In the genomic region with DNA sequence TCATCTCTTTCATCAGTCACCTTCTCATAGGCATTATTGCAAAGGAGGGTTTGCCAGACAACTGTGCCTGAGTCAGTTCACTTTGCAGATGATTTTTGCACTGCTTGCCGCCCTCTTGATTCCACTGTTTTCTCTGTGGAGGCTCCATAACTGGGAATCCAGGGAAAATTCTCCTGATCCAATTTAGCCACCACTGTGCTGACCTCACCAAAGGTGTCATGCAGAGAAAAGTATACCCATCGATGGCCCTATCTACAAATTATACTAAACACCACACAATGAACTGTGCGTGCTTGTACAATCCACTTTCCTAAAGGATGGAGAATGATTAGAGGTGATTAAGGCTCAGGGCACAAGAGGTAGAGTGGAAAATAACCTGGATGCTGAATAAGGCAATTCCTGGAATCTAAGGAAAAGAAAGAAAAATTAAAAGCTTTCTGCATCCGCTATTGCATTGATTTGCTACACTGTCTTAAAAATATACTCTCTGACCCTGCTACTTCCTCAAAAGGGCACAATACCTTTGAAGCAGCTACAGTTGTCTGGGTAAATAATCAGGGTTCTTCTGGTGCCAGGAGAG, we compare ENCODE assay signal across 15 cellular contexts.
DNase-seq lines count a peak whose midpoint lies in the region; TF ChIP-seq lines count a peak whose summit lies in the region.
"Had no signal": no experiment of that assay in that cellular context is flagged by ENCODE, and none has a peak within 500 bp of the region (broad histone marks: within the 10 kb centered on the region; RNA-seq: fewer than 3 reads in every experiment).

No MANE protein-coding gene starts in this region.

- H3K27me3 Mint-ChIP-seq in glutamatergic neuron (ENCODE audit: unreplicated experiment) (no peaks in the 10 kb centered on the region), type B pancreatic cell (no peaks in the 10 kb centered on the region), CD14-positive monocyte (ENCODE audit: low read depth in 3 of 3) (no peaks in the 10 kb centered on the region)
- H3K27me3 Mint-ChIP-seq: natural killer cell treated with Interleukin-12 subunit alpha and Interleukin-12 subunit beta and Interleukin-15 and Interleukin-18, amount 100 ng/mL, for 72 hours had no signal

- H3K27ac Mint-ChIP-seq in glutamatergic neuron (ENCODE audit: unreplicated experiment) (peak overlapping the region; percentile 69), type B pancreatic cell (peak overlapping the region; percentile 84), CD14-positive monocyte (peak overlapping the region in 1 of 7 donors; percentile 72)
- H3K27ac Mint-ChIP-seq: natural killer cell treated with Interleukin-12 subunit alpha and Interleukin-12 subunit beta and Interleukin-15 and Interleukin-18, amount 100 ng/mL, for 72 hours had no signal

- no peak for TF ChIP-seq CTCF in glutamatergic neuron (IDR thresholded peaks at IDR 0.05; ENCODE audit: partially characterized antibody, unreplicated experiment)
- TF ChIP-seq CTCF in type B pancreatic cell (conservative IDR thresholded peaks at IDR 0.05), result no peak
- no peak for TF ChIP-seq CTCF in CD14-positive monocyte (IDR thresholded peaks at IDR 0.05)

- intact Hi-C loops in CD14-positive monocyte (cut with micrococcal nuclease), result no loop called here

- DNase-seq in NCI-H2171 treated with DMSO at 0.1 percent for 48 hours (lab: John Stamatoyannopoulos, UW), result peak; percentile 32
- DNase-seq in NCI-H2171 (lab: John Stamatoyannopoulos, UW), result no peak
- peak; percentile 83 for DNase-seq in NCI-H748 treated with DMSO at 0.1 percent for 48 hours (lab: John Stamatoyannopoulos, UW)
- DNase-seq in glutamatergic neuron, result no peak
- no peak for DNase-seq in type B pancreatic cell (ENCODE audit: extremely low spot score, unreplicated experiment)
- DNase-seq in CD14-positive monocyte (ENCODE audit: low spot score), result no peak
- no peak for DNase-seq in activated CD8-positive, alpha-beta memory T cell treated with anti-CD3 and anti-CD28 coated beads, Interleukin-2, amount 50 U/mL, for 48 hours
- DNase-seq in NCI-H1436 (lab: John Stamatoyannopoulos, UW), result no peak
- DNase-seq: activated naive CD4-positive, alpha-beta T cell treated with Interleukin-2 at 50 U/mL for 16 hours; C1 segment of cervical spinal cord; hypothalamus; kidney glomerular epithelial cell; NCI-H526 treated with DMSO at 0.1 percent for 48 hours; stimulated activated CD8-positive, alpha-beta memory T cell treated with anti-CD3 and anti-CD28 coated beads, Interleukin-4, amount 100 ng/mL, for 48 hours had no signal

- H3K9me3 Mint-ChIP-seq in glutamatergic neuron (ENCODE audit: unreplicated experiment) (no peaks in the 10 kb centered on the region), type B pancreatic cell (no peaks in the 10 kb centered on the region), CD14-positive monocyte (peaks cover 0 to 3% (median 0%) of the 10 kb centered on the region in 7 donors)

- H3K4me3 Mint-ChIP-seq in glutamatergic neuron (ENCODE audit: unreplicated experiment) (peak overlapping the region; percentile 32), type B pancreatic cell (peak overlapping the region; percentile 33), CD14-positive monocyte (no peak overlapping the region)
- H3K4me3 Mint-ChIP-seq: natural killer cell treated with Interleukin-12 subunit alpha and Interleukin-12 subunit beta and Interleukin-15 and Interleukin-18, amount 100 ng/mL, for 72 hours had no signal

- H3K36me3 Mint-ChIP-seq in glutamatergic neuron (ENCODE audit: unreplicated experiment) (no peaks in the 10 kb centered on the region), type B pancreatic cell (no peaks in the 10 kb centered on the region), CD14-positive monocyte (no peaks in the 10 kb centered on the region)
- H3K36me3 Mint-ChIP-seq: natural killer cell treated with Interleukin-12 subunit alpha and Interleukin-12 subunit beta and Interleukin-15 and Interleukin-18, amount 100 ng/mL, for 72 hours had no signal

- H3K4me1 Mint-ChIP-seq in glutamatergic neuron (ENCODE audit: low read depth, unreplicated experiment), result peaks cover 10% of the 10 kb centered on the region
- peaks cover 34% of the 10 kb centered on the region for H3K4me1 Mint-ChIP-seq in type B pancreatic cell (ENCODE audit: unreplicated experiment)
- no peaks in the 10 kb centered on the region for H3K4me1 Mint-ChIP-seq in CD14-positive monocyte

Comparison
In these comparisons a context has a peak if more than half of its experiments do, and no peak if none do; other contexts are left out.
1. DNase-seq: peak in NCI-H2171 treated with DMSO at 0.1 percent for 48 hours (single experiment) and NCI-H748 treated with DMSO at 0.1 percent for 48 hours (single experiment); none in NCI-H2171 (single experiment), glutamatergic neuron (single experiment), type B pancreatic cell (single experiment), CD14-positive monocyte (single experiment), activated CD8-positive, alpha-beta memory T cell treated with anti-CD3 and anti-CD28 coated beads, Interleukin-2, amount 50 U/mL, for 48 hours (single experiment) and NCI-H1436 (single experiment).
2. H3K4me3 Mint-ChIP-seq: peak in glutamatergic neuron (single experiment) and type B pancreatic cell (single experiment); none in CD14-positive monocyte (0 of 2).